27 cellular contexts compared by ENCODE assay signal in the genomic region with DNA sequence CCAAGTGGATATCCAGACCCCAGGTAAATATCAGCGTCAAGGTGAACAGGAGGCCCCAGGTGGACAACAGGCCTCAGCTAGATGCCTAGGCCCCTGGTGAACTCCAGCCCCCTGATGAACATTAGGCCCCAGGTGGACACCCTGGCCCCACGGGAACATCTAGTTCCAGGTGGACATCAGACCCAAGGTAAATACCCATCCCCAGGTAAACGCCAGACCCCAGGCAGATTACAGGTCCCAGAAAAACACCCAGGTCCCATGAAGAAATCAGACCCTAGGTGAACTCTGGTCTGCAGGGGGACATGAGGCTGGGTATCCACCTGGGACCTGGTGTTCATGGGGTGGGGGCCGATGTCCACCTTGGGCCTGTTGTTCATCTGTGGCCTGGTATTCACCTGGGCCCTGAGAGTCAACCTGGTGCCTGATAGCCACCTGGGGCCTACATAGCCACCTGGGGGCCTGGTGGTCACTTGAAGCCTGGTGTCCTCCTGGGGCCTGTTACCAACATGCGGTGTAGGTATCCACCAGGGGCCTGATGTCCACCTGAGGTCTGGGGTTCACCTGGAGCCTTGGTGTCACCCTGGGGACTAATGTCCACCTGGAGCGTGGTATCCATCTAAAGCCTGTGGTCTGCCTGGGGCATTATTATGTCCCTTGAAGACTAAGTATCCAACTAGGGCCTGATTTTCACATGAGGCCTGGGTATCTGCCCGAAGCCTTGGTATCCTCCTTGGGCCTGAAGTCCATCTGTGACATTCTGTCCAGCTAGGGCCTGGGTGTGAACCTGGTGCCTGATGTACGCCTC. TPM values are rescaled to one million over a fixed set of nuclear protein-coding genes. Genes with fewer than 3 reads are reported as not detected.
"Had no signal": no experiment of that assay in that cellular context is flagged by ENCODE, and none has a peak within 500 bp of the region (broad histone marks: within the 10 kb centered on the region; RNA-seq: fewer than 3 reads in every experiment).

No MANE protein-coding gene starts in this region.

- H3K36me3 ChIP-seq: ascending aorta, breast epithelium, esophagus muscularis mucosa, gastrocnemius medialis had no signal

- H3K4me1 Mint-ChIP-seq: activated CD4-positive, alpha-beta T cell treated with anti-CD3 and anti-CD28 coated beads for 36 hours; activated CD4-positive, alpha-beta T cell treated with anti-CD3 and anti-CD28 coated beads, Interleukin-2, amount 10 ng/mL, durations not matched to agents 24 days and 14 days; activated naive CD4-positive, alpha-beta T cell treated with anti-CD3 and anti-CD28 coated beads, Interleukin-2, amount 10 ng/mL, durations not matched to agents 7 days and 5 days; activated naive CD8-positive, alpha-beta T cell treated with anti-CD3 and anti-CD28 coated beads, Interleukin-2, amount 10 ng/mL, durations not matched to agents 7 days and 5 days; central memory CD8-positive, alpha-beta T cell had no signal

- H3K27me3 ChIP-seq: ascending aorta, breast epithelium, foreskin keratinocyte, gastrocnemius medialis had no signal

- H3K36me3 Mint-ChIP-seq: activated CD4-positive, alpha-beta memory T cell treated with anti-CD3 and anti-CD28 coated beads for 36 hours; activated naive CD4-positive, alpha-beta T cell treated with anti-CD3 and anti-CD28 coated beads, Interleukin-2, amount 10 ng/mL, durations not matched to agents 7 days and 5 days; activated naive CD4-positive, alpha-beta T cell treated with anti-CD3 and anti-CD28 coated beads, Interleukin-2, amount 50 U/mL, for 72 hours; activated naive CD8-positive, alpha-beta T cell treated with anti-CD3 and anti-CD28 coated beads, Interleukin-2, amount 10 ng/mL, durations not matched to agents 7 days and 5 days; brain had no signal

- H3K4me3 Mint-ChIP-seq: activated CD4-positive, alpha-beta memory T cell treated with anti-CD3 and anti-CD28 coated beads for 36 hours; activated CD4-positive, alpha-beta T cell treated with anti-CD3 and anti-CD28 coated beads for 36 hours; activated CD4-positive, alpha-beta T cell treated with anti-CD3 and anti-CD28 coated beads, Interleukin-2, amount 10 ng/mL, durations not matched to agents 24 days and 14 days; activated naive CD4-positive, alpha-beta T cell treated with anti-CD3 and anti-CD28 coated beads, Interleukin-2, amount 10 ng/mL, durations not matched to agents 7 days and 5 days; activated naive CD8-positive, alpha-beta T cell treated with anti-CD3 and anti-CD28 coated beads, Interleukin-2, amount 10 ng/mL, durations not matched to agents 7 days and 5 days; activated T-cell treated with anti-CD3 and anti-CD28 coated beads, Interleukin-2, amount 50 U/mL, for 24 hours; activated T-cell treated with anti-CD3 and anti-CD28 coated beads, Interleukin-2, amount 50 U/mL, for 72 hours; brain; central memory CD8-positive, alpha-beta T cell had no signal

- H3K27me3 Mint-ChIP-seq: activated CD4-positive, alpha-beta memory T cell treated with anti-CD3 and anti-CD28 coated beads for 36 hours; activated CD4-positive, alpha-beta T cell treated with anti-CD3 and anti-CD28 coated beads for 36 hours; activated T-cell treated with anti-CD3 and anti-CD28 coated beads, Interleukin-2, amount 50 U/mL, for 24 hours; brain had no signal

- H3K27ac Mint-ChIP-seq: activated CD4-positive, alpha-beta memory T cell treated with anti-CD3 and anti-CD28 coated beads for 36 hours; activated CD4-positive, alpha-beta T cell treated with anti-CD3 and anti-CD28 coated beads for 36 hours; activated CD4-positive, alpha-beta T cell treated with anti-CD3 and anti-CD28 coated beads, Interleukin-2, amount 10 ng/mL, durations not matched to agents 24 days and 14 days; activated naive CD4-positive, alpha-beta T cell treated with anti-CD3 and anti-CD28 coated beads, Interleukin-2, amount 10 ng/mL, durations not matched to agents 7 days and 5 days; activated naive CD4-positive, alpha-beta T cell treated with anti-CD3 and anti-CD28 coated beads, Interleukin-2, amount 50 U/mL, for 72 hours; activated naive CD8-positive, alpha-beta T cell treated with anti-CD3 and anti-CD28 coated beads, Interleukin-2, amount 10 ng/mL, durations not matched to agents 7 days and 5 days; activated T-cell treated with anti-CD3 and anti-CD28 coated beads, Interleukin-2, amount 50 U/mL, for 24 hours; activated T-cell treated with anti-CD3 and anti-CD28 coated beads, Interleukin-2, amount 50 U/mL, for 72 hours; brain had no signal

- DNase-seq: activated CD4-positive, alpha-beta memory T cell treated with anti-CD3 and anti-CD28 coated beads for 36 hours; activated CD4-positive, alpha-beta T cell treated with anti-CD3 and anti-CD28 coated beads for 36 hours; activated CD4-positive, alpha-beta T cell treated with anti-CD3 and anti-CD28 coated beads, Interleukin-2, amount 10 ng/mL, durations not matched to agents 24 days and 14 days; activated CD4-positive, CD25-positive, alpha-beta regulatory T cell; activated CD8-positive, alpha-beta memory T cell treated with anti-CD3 and anti-CD28 coated beads, Interleukin-2, amount 50 U/mL, for 48 hours; activated gamma-delta T cell; activated naive CD4-positive, alpha-beta T cell; activated naive CD4-positive, alpha-beta T cell treated with anti-CD3 and anti-CD28 coated beads, Interleukin-2, amount 10 ng/mL, durations not matched to agents 7 days and 5 days; activated naive CD8-positive, alpha-beta T cell treated with anti-CD3 and anti-CD28 coated beads, Interleukin-2, amount 10 ng/mL, durations not matched to agents 7 days and 5 days; activated T-cell treated with anti-CD3 and anti-CD28 coated beads for 4 hours; activated T-cell treated with anti-CD3 and anti-CD28 coated beads, Interleukin-2, amount 50 U/mL, for 24 hours; activated T-cell treated with anti-CD3 and anti-CD28 coated beads, Interleukin-2, amount 50 U/mL, for 72 hours; cortex of kidney; dermis blood vessel endothelial cell; effector CD4-positive, alpha-beta T cell; erythroblast; foreskin keratinocyte; gastrocnemius medialis; glutamatergic neuron; T-helper 2 cell had no signal

- H3K27ac ChIP-seq: ascending aorta, breast epithelium, esophagus muscularis mucosa, foreskin keratinocyte, gastrocnemius medialis had no signal

- H3K4me3 ChIP-seq: ascending aorta, breast epithelium, esophagus muscularis mucosa, gastrocnemius medialis had no signal

- ATAC-seq: activated CD4-positive, alpha-beta T cell treated with anti-CD3 and anti-CD28 coated beads for 36 hours; activated naive CD4-positive, alpha-beta T cell treated with anti-CD3 and anti-CD28 coated beads, Interleukin-2, amount 50 U/mL, for 72 hours; activated T-cell treated with anti-CD3 and anti-CD28 coated beads, Interleukin-2, amount 50 U/mL, for 72 hours; foreskin keratinocyte; gastrocnemius medialis had no signal

- H3K9me3 Mint-ChIP-seq: activated CD4-positive, alpha-beta memory T cell treated with anti-CD3 and anti-CD28 coated beads for 36 hours; activated CD4-positive, alpha-beta T cell treated with anti-CD3 and anti-CD28 coated beads, Interleukin-2, amount 10 ng/mL, durations not matched to agents 24 days and 14 days; activated naive CD4-positive, alpha-beta T cell treated with anti-CD3 and anti-CD28 coated beads, Interleukin-2, amount 10 ng/mL, durations not matched to agents 7 days and 5 days; activated naive CD4-positive, alpha-beta T cell treated with anti-CD3 and anti-CD28 coated beads, Interleukin-2, amount 50 U/mL, for 72 hours; activated naive CD8-positive, alpha-beta T cell treated with anti-CD3 and anti-CD28 coated beads, Interleukin-2, amount 10 ng/mL, durations not matched to agents 7 days and 5 days; activated T-cell treated with anti-CD3 and anti-CD28 coated beads, Interleukin-2, amount 50 U/mL, for 24 hours; activated T-cell treated with anti-CD3 and anti-CD28 coated beads, Interleukin-2, amount 50 U/mL, for 72 hours; brain; central memory CD8-positive, alpha-beta T cell had no signal

- H3K4me1 ChIP-seq: ascending aorta, breast epithelium, esophagus muscularis mucosa, foreskin keratinocyte, gastrocnemius medialis had no signal

- H3K9me3 ChIP-seq: ascending aorta, breast epithelium, esophagus muscularis mucosa, gastrocnemius medialis had no signal

RNA-seq across cellular contexts. Expression of gene SEPTIN5, which starts 56.8 kb away (rescaled TPM):
- total RNA-seq: activated naive CD8-positive, alpha-beta T cell treated with anti-CD3 and anti-CD28 coated beads, Interleukin-2, amount 10 ng/mL, durations not matched to agents 7 days and 5 days; T-helper 1 cell treated with Interleukin-12 subunit alpha and Interleukin-12 subunit beta and Interleukin-4 antibody, amounts not matched to agents 30 ng/mL and 1 ng/mL, for 36 hours had no signal
